ENCODE assay signal across 16 cellular contexts in the genomic region with DNA sequence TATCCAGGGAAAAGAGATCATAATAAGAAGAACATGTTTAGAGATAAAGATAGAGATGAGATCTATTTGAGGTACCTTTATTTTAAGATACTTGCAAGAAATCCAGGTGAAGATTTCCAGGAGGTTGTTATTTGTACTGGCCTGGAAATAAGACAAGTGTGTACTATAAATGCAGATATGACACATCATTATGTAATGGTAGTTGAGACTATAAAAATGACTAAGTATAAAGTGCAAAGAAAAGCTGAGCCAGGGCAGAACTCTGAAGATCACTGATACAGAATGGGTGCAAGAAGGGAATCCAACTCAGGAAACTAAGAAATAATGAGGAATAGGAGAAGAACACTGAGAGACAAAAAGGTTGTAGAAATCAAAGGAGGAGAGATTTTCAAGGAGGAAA.
DNase-seq lines count a peak whose midpoint lies in the region; ATAC-seq, FAIRE-seq and TF ChIP-seq lines count a peak whose summit lies in the region.
"Had no signal": no experiment of that assay in that cellular context is flagged by ENCODE, and none has a peak within 500 bp of the region (broad histone marks: within the 10 kb centered on the region; RNA-seq: fewer than 3 reads in every experiment).

No MANE protein-coding gene starts in this region.

- no peak overlapping the region for H3K9ac ChIP-seq in PC-3 (ENCODE audit: low read length)

- H3K79me2 ChIP-seq in PC-3 (ENCODE audit: low read length), result no peaks in the 10 kb centered on the region

- H3K9me3 ChIP-seq in PC-3 (ENCODE audit: low read length) (0 out of 2 replicates have a peak, but pooled peaks cover 4% of the 10 kb centered on the region), psoas muscle (no peaks in the 10 kb centered on the region), thyroid gland (no peaks in the 10 kb centered on the region)

- ATAC-seq in PC-3 (peak; percentile 54; the same call in 1 of the 2 replicates), esophagus mucosa (peak; percentile 45), psoas muscle (peak in 3 of 4 donors; percentile 61 to 70 (median 67)), GM18868 (IDR thresholded peaks at IDR 0.05; ENCODE audit: unreplicated experiment) (no peak)

- POLR2A ChIA-PET in PC-3 (lab: Charles Lee; ENCODE audit: unreplicated experiment), result no interaction called here

- in situ Hi-C loops in GM13976 (cut with MboI; ENCODE audit: low sequenced_read_pairs, unreplicated experiment), result no loop called here

- H3K36me3 ChIP-seq in PC-3 (ENCODE audit: low read depth, low read length) (no peaks in the 10 kb centered on the region), psoas muscle (ENCODE audit: insufficient read depth in 1 of 2, low read depth in 1 of 2) (no peaks in the 10 kb centered on the region), thyroid gland (no peaks in the 10 kb centered on the region)

- BruUV-seq in PC-3 (replicated peaks; lab: Mats Ljungman, UMichigan), result no TSS peak

- no peak for TF ChIP-seq CTCF in D721Med (IDR thresholded peaks at IDR 0.05; ENCODE audit: insufficient read depth, missing control alignments)
- TF ChIP-seq CTCF in PC-3 (conservative IDR thresholded peaks at IDR 0.05; ENCODE audit: low read depth, low read length), result no peak
- no peak for TF ChIP-seq CTCF in psoas muscle (IDR thresholded peaks at IDR 0.05)
- TF ChIP-seq CTCF in GM13976 (IDR thresholded peaks at IDR 0.05; ENCODE audit: borderline replicate concordance, control extremely low read depth, extremely low read depth, insufficient read depth, missing control alignments), result no peak
- TF ChIP-seq CTCF in thyroid gland (IDR thresholded peaks at IDR 0.05), result no peak

- peaks cover 31% of the 10 kb centered on the region for H3K4me1 ChIP-seq in PC-3 (ENCODE audit: insufficient read depth, low read length)
- no peaks in the 10 kb centered on the region for H3K4me1 ChIP-seq in psoas muscle
- peaks cover 0 to 4% of the 10 kb centered on the region in 2 donors for H3K4me1 ChIP-seq in thyroid gland

- TF ChIP-seq POLR2A in thyroid gland (IDR thresholded peaks at IDR 0.05), result no peak

- DNase-seq in D721Med (ENCODE audit: insufficient read length, low spot score), result no peak
- peak; percentile 56 for DNase-seq in PC-3
- no peak for DNase-seq in psoas muscle
- DNase-seq in GM13976 (ENCODE audit: low spot score), result no peak
- no peak for DNase-seq in NCI-H2196 (lab: John Stamatoyannopoulos, UW; ENCODE audit: unreplicated experiment)
- no peak for DNase-seq in thyroid gland
- DNase-seq: 8988T; CD4-positive, alpha-beta memory T cell; DMS153; DND-41; GDM1 had no signal

- H3K27me3 ChIP-seq in PC-3 (ENCODE audit: low read length) (no peaks in the 10 kb centered on the region), psoas muscle (ENCODE audit: insufficient read depth in 3 of 3, low read length in 2 of 3) (no peaks in the 10 kb centered on the region), thyroid gland (no peaks in the 10 kb centered on the region)

- peak overlapping the region; percentile 18; the same call in 1 of the 2 replicates for H3K4me2 ChIP-seq in PC-3 (ENCODE audit: low read length)

- H3K27ac ChIP-seq in PC-3 (ENCODE audit: low read length), result no peak overlapping the region
- no peak overlapping the region for H3K27ac ChIP-seq in psoas muscle
- no peak overlapping the region for H3K27ac ChIP-seq in thyroid gland
- H3K27ac ChIP-seq: C4-2B had no signal

- intact Hi-C loops in PC-3 (cut with micrococcal nuclease) (no loop called here), psoas muscle (cut with DNase I) (no loop called here), thyroid gland (cut with DNase I) (no loop called here)

- H3K4me3 ChIP-seq in PC-3 (ENCODE audit: low read length), result no peak overlapping the region
- H3K4me3 ChIP-seq in psoas muscle, result no peak overlapping the region
- no peak overlapping the region for H3K4me3 ChIP-seq in thyroid gland (replicated peaks in 1 of 3)

- CTCF ChIA-PET in PC-3 (lab: Charles Lee), result no interaction called here

- no peaks in the 10 kb centered on the region for H3K9me2 ChIP-seq in PC-3 (replicated peaks; ENCODE audit: low read length)

- no peaks in the 10 kb centered on the region for H3F3A ChIP-seq in PC-3 (ENCODE audit: low read length, unreplicated experiment)

- H2AFZ ChIP-seq in PC-3 (ENCODE audit: low read length), result no peak overlapping the region

- FAIRE-seq in D721Med (lab: Jason Lieb, UNC), result peak; percentile 60
- FAIRE-seq: GM12892, H54 had no signal

- H4K20me1 ChIP-seq in PC-3 (ENCODE audit: low read length), result no peaks in the 10 kb centered on the region
